Comparison of ENCODE assay signal across 8 cellular contexts in the genomic region with DNA sequence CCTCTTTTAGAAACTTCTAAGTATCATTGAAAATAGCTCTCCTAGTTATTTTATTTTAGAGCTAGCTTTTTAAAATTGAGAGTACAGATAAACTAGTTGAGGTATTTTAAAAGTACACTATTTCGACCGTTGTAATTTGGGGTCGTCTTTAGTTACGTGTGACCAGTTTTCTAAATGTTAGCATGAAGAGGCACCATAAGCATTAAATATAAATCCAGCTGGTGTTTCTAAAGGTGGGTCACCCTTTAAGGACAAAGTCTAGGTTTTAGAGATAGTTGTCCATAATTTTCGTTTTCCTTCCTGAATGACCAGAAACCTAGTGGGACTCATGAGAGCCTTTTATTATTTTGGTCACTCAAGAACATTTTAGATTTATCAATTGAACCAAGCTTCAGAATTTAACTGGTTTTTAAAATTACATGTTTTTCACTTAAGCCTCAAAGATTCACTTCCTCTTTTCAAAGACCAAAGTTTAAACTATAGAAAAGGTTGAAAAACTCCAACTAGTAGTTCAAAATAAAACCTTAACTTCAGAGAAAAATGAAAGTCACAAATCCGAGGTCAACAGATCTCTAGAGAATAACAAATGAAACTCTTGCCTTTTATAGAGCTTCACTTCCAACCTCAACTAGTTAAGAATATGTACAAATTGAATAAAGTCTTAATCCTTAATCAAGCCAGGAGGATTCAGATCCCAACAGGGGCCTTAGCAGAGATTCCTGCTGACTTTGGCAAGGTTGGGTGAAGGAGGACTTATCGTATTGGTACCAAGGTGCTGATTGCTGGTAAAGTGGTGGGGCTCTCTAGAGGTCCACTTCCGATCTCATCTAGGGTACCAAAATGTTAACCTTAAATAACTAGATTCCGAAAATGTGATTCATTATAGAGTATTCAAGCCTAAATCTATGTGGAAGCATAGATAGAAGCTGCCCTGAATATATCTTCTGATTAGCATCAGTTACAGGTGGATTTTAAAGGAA. TPM values are rescaled to one million over a fixed set of nuclear protein-coding genes. Genes with fewer than 3 reads are reported as not detected.
DNase-seq lines count a peak whose midpoint lies in the region; ATAC-seq and TF ChIP-seq lines count a peak whose summit lies in the region.

No MANE protein-coding gene starts in this region.

- DNase-seq in osteoblast (ENCODE audit: insufficient read length, low spot score, missing footprints) (no peak), cerebellar cortex (ENCODE audit: low spot score) (no peak), NCI-H524 (lab: John Stamatoyannopoulos, UW) (no peak), nucleus accumbens (lab: John Stamatoyannopoulos, UW) (no peak)
- DNase-seq in central memory CD4-positive, alpha-beta T cell = no peak

- ATAC-seq in GM18517 (IDR thresholded peaks at IDR 0.05; ENCODE audit: unreplicated experiment) (peak; percentile 85), HG02610 (IDR thresholded peaks at IDR 0.05; ENCODE audit: unreplicated experiment) (peak; percentile 43)

- no peaks in the 10 kb centered on the region for H3K9me2 ChIP-seq in OCI-LY1 (ENCODE audit: low read depth, low read length)

- H3F3A ChIP-seq in OCI-LY1 (ENCODE audit: insufficient read depth, low read length) = peaks cover 10% of the 10 kb centered on the region; the same call in 1 of the 2 replicates

- H3K4me2 ChIP-seq in OCI-LY1 (ENCODE audit: low read length) = peak overlapping the region; percentile 80
- peak overlapping the region; percentile 33 for H3K4me2 ChIP-seq in osteoblast (ENCODE audit: insufficient read depth, low read length)

- H2AFZ ChIP-seq in OCI-LY1 (ENCODE audit: low read length) (no peak overlapping the region), osteoblast (ENCODE audit: low read length) (no peak overlapping the region)

- H3K9ac ChIP-seq in OCI-LY1 (ENCODE audit: low read length) = peak overlapping the region; percentile 66

- H3K27me3 ChIP-seq in OCI-LY1 (ENCODE audit: insufficient read depth, low read length) (no peaks in the 10 kb centered on the region), osteoblast (ENCODE audit: insufficient read depth, low read length) (no peaks in the 10 kb centered on the region)

- H3K79me2 ChIP-seq in OCI-LY1 (ENCODE audit: insufficient read depth, low read length) (peaks cover 9% of the 10 kb centered on the region), osteoblast (ENCODE audit: insufficient read depth, low read length) (peaks cover 22% of the 10 kb centered on the region)

- H3K36me3 ChIP-seq in OCI-LY1 (ENCODE audit: insufficient read depth, low read length) (peaks cover 17% of the 10 kb centered on the region), osteoblast (ENCODE audit: insufficient read depth, low read length) (no peaks in the 10 kb centered on the region)

- H3K9me3 ChIP-seq in OCI-LY1 (ENCODE audit: low read length) (no peaks in the 10 kb centered on the region), osteoblast (ENCODE audit: low read depth, low read length) (peaks cover 4% of the 10 kb centered on the region)

- H4K20me1 ChIP-seq in OCI-LY1 (ENCODE audit: insufficient read depth, low read length) (no peaks in the 10 kb centered on the region), osteoblast (ENCODE audit: insufficient read depth, low read length) (no peaks in the 10 kb centered on the region)

- H3K4me3 ChIP-seq in OCI-LY1 (ENCODE audit: low read depth, low read length, poor library complexity, severe bottlenecking) = peak overlapping the region; percentile 53
- H3K4me3 ChIP-seq in osteoblast (ENCODE audit: insufficient read depth, low read length) = no peak overlapping the region

- peak overlapping the region; percentile 97 for H3K27ac ChIP-seq in OCI-LY1 (ENCODE audit: low read depth, low read length, poor library complexity, severe bottlenecking)
- no peak overlapping the region for H3K27ac ChIP-seq in osteoblast (ENCODE audit: low read depth, low read length)

- TF ChIP-seq CTCF in OCI-LY1 (IDR thresholded peaks at IDR 0.05; ENCODE audit: low read length) = no peak
- no peak for TF ChIP-seq CTCF in osteoblast (IDR thresholded peaks at IDR 0.05; ENCODE audit: extremely low read depth, low read depth, low read length)

- H3K4me1 ChIP-seq in OCI-LY1 (ENCODE audit: insufficient read depth, low read length, severe bottlenecking) (peaks cover 62% of the 10 kb centered on the region), osteoblast (ENCODE audit: insufficient read depth, low read length) (no peaks in the 10 kb centered on the region)

RNA-seq across cellular contexts. Expression of gene PHKB, which starts 32.5 kb away (rescaled TPM):
- 76.4 and 84.9 TPM in 2 replicates for total RNA-seq in osteoblast

RNA-seq across cellular contexts. Expression of gene ITFG1, which starts 32.8 kb away (rescaled TPM):
- total RNA-seq in osteoblast = 58.6 and 68.7 TPM in 2 replicates
